Comparison of ENCODE assay signal across 29 cellular contexts in the genomic region with DNA sequence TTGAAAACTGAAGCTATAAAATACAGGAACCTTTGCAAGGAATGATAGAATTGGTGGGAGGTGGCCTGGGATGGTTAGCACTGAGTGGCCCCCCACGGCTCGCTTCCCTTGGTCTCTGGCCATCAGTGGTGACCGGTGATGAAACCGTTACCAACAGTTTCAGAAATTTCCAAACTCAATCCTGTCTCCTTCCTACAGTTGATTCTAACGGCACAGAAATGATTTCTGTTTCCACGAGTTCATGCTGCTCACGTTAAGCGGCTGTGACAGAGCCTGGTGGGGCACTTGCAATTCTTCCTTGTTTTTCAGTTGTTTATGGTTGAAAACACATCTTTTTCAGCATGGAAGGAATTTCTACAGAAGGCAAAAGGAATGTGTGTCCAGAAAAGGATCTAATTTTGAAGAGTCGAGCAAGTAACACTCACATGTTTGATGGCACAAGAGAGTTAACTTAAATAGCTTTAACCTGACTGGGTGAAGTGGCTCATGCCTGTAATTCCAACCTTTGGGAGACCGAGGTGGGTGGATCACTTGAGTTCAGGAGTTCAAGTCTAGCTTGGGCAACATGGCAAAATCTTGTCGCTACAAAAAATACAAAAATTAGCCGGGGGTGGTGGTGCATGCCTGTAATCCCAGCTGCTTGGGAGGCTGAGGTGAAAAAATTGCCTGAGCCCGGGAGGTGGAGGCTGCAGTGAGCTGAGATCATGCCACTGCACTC.
DNase-seq lines count a peak whose midpoint lies in the region; ATAC-seq and TF ChIP-seq lines count a peak whose summit lies in the region.
"Had no signal": no experiment of that assay in that cellular context is flagged by ENCODE, and none has a peak within 500 bp of the region (broad histone marks: within the 10 kb centered on the region; RNA-seq: fewer than 3 reads in every experiment).

No MANE protein-coding gene starts in this region.

- no peak overlapping the region for H3K18ac ChIP-seq in trophoblast cell (ENCODE audit: low read length)

- no peak overlapping the region for H2BK12ac ChIP-seq in trophoblast cell (ENCODE audit: low read length)

- no peak overlapping the region for H3K23ac ChIP-seq in trophoblast cell (ENCODE audit: low read length)

- H3K4me3 Mint-ChIP-seq in WTC11, result no peak overlapping the region
- no peak overlapping the region for H3K4me3 Mint-ChIP-seq in glutamatergic neuron (ENCODE audit: unreplicated experiment)
- H3K4me3 Mint-ChIP-seq: activated CD4-positive, alpha-beta T cell treated with anti-CD3 and anti-CD28 coated beads, Interleukin-2, amount 10 ng/mL, durations not matched to agents 24 days and 14 days; activated naive CD8-positive, alpha-beta T cell; activated T-helper 17 cell treated with anti-CD3 and anti-CD28 coated beads, Interleukin-2, amount 50 U/mL, for 72 hours; mesothelial cell of epicardium; naive B cell; stimulated activated naive CD8-positive, alpha-beta T cell treated with anti-CD3 and anti-CD28 coated beads, Interleukin-15, Interleukin-2, amounts not matched to agents 100 ng/mL and 50 ng/mL, for 24 hours had no signal

- H3K27me3 Mint-ChIP-seq in WTC11 (ENCODE audit: low read depth), result no peaks in the 10 kb centered on the region; the same call in none of the 2 replicates
- H3K27me3 Mint-ChIP-seq in glutamatergic neuron (ENCODE audit: unreplicated experiment), result peaks cover 17% of the 10 kb centered on the region
- H3K27me3 Mint-ChIP-seq: activated naive CD8-positive, alpha-beta T cell; activated T-helper 17 cell treated with anti-CD3 and anti-CD28 coated beads, Interleukin-2, amount 50 U/mL, for 72 hours; stimulated activated naive CD8-positive, alpha-beta T cell treated with anti-CD3 and anti-CD28 coated beads, Interleukin-15, Interleukin-2, amounts not matched to agents 100 ng/mL and 50 ng/mL, for 24 hours had no signal

- H3K9ac ChIP-seq in trophoblast cell (ENCODE audit: low read length), result no peak overlapping the region
- H3K9ac ChIP-seq: SK-N-SH had no signal

- POLR2A ChIA-PET in WTC11 (lab: Charles Lee), result no interaction called here

- no peaks in the 10 kb centered on the region for H3K79me2 ChIP-seq in trophoblast cell (ENCODE audit: control insufficient read depth, insufficient read depth, low read length, poor library complexity)

- no peak for ATAC-seq in WTC11
- ATAC-seq: activated T-helper 17 cell treated with anti-CD3 and anti-CD28 coated beads, Interleukin-2, amount 50 U/mL, for 72 hours; HCT116; left ventricle myocardium superior had no signal

- no peak overlapping the region for H4K12ac ChIP-seq in trophoblast cell (ENCODE audit: low read depth, low read length)

- H3K27ac Mint-ChIP-seq in WTC11 (no peak overlapping the region; the same call in 1 of the 2 replicates), glutamatergic neuron (ENCODE audit: unreplicated experiment) (no peak overlapping the region)
- H3K27ac Mint-ChIP-seq: activated CD4-positive, alpha-beta T cell treated with anti-CD3 and anti-CD28 coated beads, Interleukin-2, amount 10 ng/mL, durations not matched to agents 24 days and 14 days; activated naive CD8-positive, alpha-beta T cell; activated T-helper 17 cell treated with anti-CD3 and anti-CD28 coated beads, Interleukin-2, amount 50 U/mL, for 72 hours; mesothelial cell of epicardium; stimulated activated naive CD8-positive, alpha-beta T cell treated with anti-CD3 and anti-CD28 coated beads, Interleukin-15, Interleukin-2, amounts not matched to agents 100 ng/mL and 50 ng/mL, for 24 hours had no signal

- no peak overlapping the region for H3K14ac ChIP-seq in trophoblast cell (ENCODE audit: low read length)

- no peak overlapping the region for H4K8ac ChIP-seq in trophoblast cell (ENCODE audit: low read depth, low read length)

- no peak overlapping the region for H2AFZ ChIP-seq in trophoblast cell (ENCODE audit: insufficient read depth, low read length, poor library complexity)

- H2AK5ac ChIP-seq in trophoblast cell (ENCODE audit: low read length), result no peak overlapping the region

- no peak overlapping the region for H3K4me2 ChIP-seq in trophoblast cell (ENCODE audit: low read length)
- H3K4me2 ChIP-seq: SK-N-SH had no signal

- no peak overlapping the region for H4K91ac ChIP-seq in trophoblast cell (ENCODE audit: low read depth, low read length)

- H2BK5ac ChIP-seq in trophoblast cell (ENCODE audit: low read depth, low read length, poor library complexity), result no peak overlapping the region

- H3K4me1 ChIP-seq in trophoblast cell (ENCODE audit: control insufficient read depth in 1 of 2, insufficient read depth in 2 of 2, low read length in 2 of 2) (no peaks in the 10 kb centered on the region), thyroid gland (peaks cover 0 to 6% of the 10 kb centered on the region in 2 donors)
- H3K4me1 ChIP-seq: Caco-2 had no signal

- H3K27me3 ChIP-seq in trophoblast cell (ENCODE audit: insufficient read depth, low read length) (no peaks in the 10 kb centered on the region), thyroid gland (no peaks in the 10 kb centered on the region)
- H3K27me3 ChIP-seq: tibial nerve had no signal

- CTCF ChIA-PET in WTC11 (lab: Charles Lee), result interaction anchor here (0.9 kb wide), 1 partner anchor 38 kb away, joined by 3 read pairs; no protein-coding TSS in a partner anchor

- no peak for TF ChIP-seq CTCF in AG10803 (conservative IDR thresholded peaks at IDR 0.05; ENCODE audit: low read length)
- TF ChIP-seq CTCF in choroid plexus epithelial cell (conservative IDR thresholded peaks at IDR 0.05; ENCODE audit: low read depth, low read length), result no peak
- no peak for TF ChIP-seq CTCF in WTC11 (IDR thresholded peaks at IDR 0.05)
- TF ChIP-seq CTCF in glutamatergic neuron (IDR thresholded peaks at IDR 0.05; ENCODE audit: partially characterized antibody, unreplicated experiment), result no peak
- TF ChIP-seq CTCF in thyroid gland (IDR thresholded peaks at IDR 0.05), result no peak

- intact Hi-C loops in thyroid gland (cut with DNase I), result no loop called here

- no peak for TF ChIP-seq POLR2A in thyroid gland (IDR thresholded peaks at IDR 0.05)

- H3K4me3 ChIP-seq in AG10803 (ENCODE audit: low read length) (no peak overlapping the region), choroid plexus epithelial cell (ENCODE audit: low read depth, low read length) (no peak overlapping the region), trophoblast cell (ENCODE audit: low read depth, low read length) (no peak overlapping the region), thyroid gland (replicated peaks in 1 of 3) (no peak overlapping the region)
- H3K4me3 ChIP-seq: K562, tibial nerve had no signal

- H3K36me3 Mint-ChIP-seq in WTC11 (peaks cover 17% of the 10 kb centered on the region), glutamatergic neuron (ENCODE audit: unreplicated experiment) (peaks cover 17% of the 10 kb centered on the region)
- H3K36me3 Mint-ChIP-seq: activated naive CD8-positive, alpha-beta T cell; mesothelial cell of epicardium had no signal

- H3K4me1 Mint-ChIP-seq in WTC11, result peaks cover 6% of the 10 kb centered on the region
- H3K4me1 Mint-ChIP-seq in glutamatergic neuron (ENCODE audit: low read depth, unreplicated experiment), result no peaks in the 10 kb centered on the region

- no CpG with 5 or more reads among the region's 13 CpGs for WGBS in trophoblast cell (ENCODE audit: extremely low coverage, insufficient coverage, insufficient read length)
- WGBS in thyroid gland, 2 donors, result 66 to 73% methylated on average over 13 of the region's 13 CpGs

- H3K27ac ChIP-seq in trophoblast cell (ENCODE audit: low read depth, low read length) (no peak overlapping the region), thyroid gland (no peak overlapping the region)
- H3K27ac ChIP-seq: RWPE1, tibial nerve, VCaP had no signal

- no peaks in the 10 kb centered on the region for H3K79me1 ChIP-seq in trophoblast cell (ENCODE audit: low read length)

- H3K9me3 ChIP-seq in trophoblast cell (ENCODE audit: insufficient read depth, low read depth, low read length) (peaks cover 25% of the 10 kb centered on the region), thyroid gland (no peaks in the 10 kb centered on the region)
- H3K9me3 ChIP-seq: Caco-2, SK-N-SH, tibial nerve had no signal

- H3K36me3 ChIP-seq in trophoblast cell (ENCODE audit: control insufficient read depth in 1 of 2, insufficient read depth in 2 of 2, low read length in 2 of 2) (no peaks in the 10 kb centered on the region), thyroid gland (no peaks in the 10 kb centered on the region)
- H3K36me3 ChIP-seq: tibial nerve had no signal

- DNase-seq in AG10803 (ENCODE audit: low read depth) (peak; percentile 31), MV-4-11 (lab: John Stamatoyannopoulos, UW) (peak; percentile 75), choroid plexus epithelial cell (ENCODE audit: low read depth) (peak; percentile 26), trophoblast cell (peak; percentile 78 to 87), WTC11 (ENCODE audit: low spot score) (no peak), glutamatergic neuron (no peak), thyroid gland (no peak)
- DNase-seq: activated CD4-positive, alpha-beta T cell treated with anti-CD3 and anti-CD28 coated beads, Interleukin-2, amount 10 ng/mL, durations not matched to agents 24 days and 14 days; C1 segment of cervical spinal cord; Caco-2; central memory CD4-positive, alpha-beta T cell; DMS79; left ventricle myocardium superior; naive B cell; NCI-H1417 treated with DMSO at 0.1 percent for 48 hours; NCI-H2081; NCI-H2227 treated with DMSO at 0.1 percent for 48 hours; nucleus accumbens; SK-N-SH; T-helper 2 cell had no signal

- no peak overlapping the region for H2BK120ac ChIP-seq in trophoblast cell (ENCODE audit: insufficient read depth, low read length, poor library complexity)

- no peak overlapping the region for H3K4ac ChIP-seq in trophoblast cell (ENCODE audit: low read depth, low read length)

- peaks cover 30% of the 10 kb centered on the region for H3K9me3 Mint-ChIP-seq in WTC11
- H3K9me3 Mint-ChIP-seq in glutamatergic neuron (ENCODE audit: unreplicated experiment), result peaks cover 15% of the 10 kb centered on the region
- H3K9me3 Mint-ChIP-seq: activated CD4-positive, alpha-beta T cell treated with anti-CD3 and anti-CD28 coated beads, Interleukin-2, amount 10 ng/mL, durations not matched to agents 24 days and 14 days; activated T-helper 17 cell treated with anti-CD3 and anti-CD28 coated beads, Interleukin-2, amount 50 U/mL, for 72 hours; stimulated activated naive CD8-positive, alpha-beta T cell treated with anti-CD3 and anti-CD28 coated beads, Interleukin-15, Interleukin-2, amounts not matched to agents 100 ng/mL and 50 ng/mL, for 24 hours had no signal

TF ChIP-seq in WTC11, 78 proteins besides CTCF, POLR2A, EP300 and RAD21 (continues in another document):
- TF ChIP-seq, protein P1, sequence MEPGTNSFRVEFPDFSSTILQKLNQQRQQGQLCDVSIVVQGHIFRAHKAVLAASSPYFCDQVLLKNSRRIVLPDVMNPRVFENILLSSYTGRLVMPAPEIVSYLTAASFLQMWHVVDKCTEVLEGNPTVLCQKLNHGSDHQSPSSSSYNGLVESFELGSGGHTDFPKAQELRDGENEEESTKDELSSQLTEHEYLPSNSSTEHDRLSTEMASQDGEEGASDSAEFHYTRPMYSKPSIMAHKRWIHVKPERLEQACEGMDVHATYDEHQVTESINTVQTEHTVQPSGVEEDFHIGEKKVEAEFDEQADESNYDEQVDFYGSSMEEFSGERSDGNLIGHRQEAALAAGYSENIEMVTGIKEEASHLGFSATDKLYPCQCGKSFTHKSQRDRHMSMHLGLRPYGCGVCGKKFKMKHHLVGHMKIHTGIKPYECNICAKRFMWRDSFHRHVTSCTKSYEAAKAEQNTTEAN (CRISPR knock-in tag; IDR thresholded peaks at IDR 0.05), result no peak

Comparison
In these comparisons a context has a peak if more than half of its experiments do, and no peak if none do; other contexts are left out.
1. DNase-seq: peak in AG10803 (single experiment), MV-4-11 (single experiment), choroid plexus epithelial cell (single experiment) and trophoblast cell (2 of 2); none in WTC11 (single experiment), glutamatergic neuron (single experiment) and thyroid gland (0 of 2).